ENCODE assay signal across 8 cellular contexts in genomic region chr2:64727013-64727767, GRCh38.
DNase-seq lines count a peak whose midpoint lies in the region; ATAC-seq and TF ChIP-seq lines count a peak whose summit lies in the region.

No MANE protein-coding gene starts in this region.

- H3K27ac Mint-ChIP-seq in CD14-positive monocyte: peak overlapping the region; percentile 88 to 97 (median 94)
- peak overlapping the region; percentile 91 for H3K27ac Mint-ChIP-seq in activated CD8-positive, alpha-beta T cell treated with anti-CD3 and anti-CD28 coated beads for 36 hours
- peak overlapping the region; percentile 95 for H3K27ac Mint-ChIP-seq in stimulated activated memory B cell treated with anti-CD40 and anti-IgM and Interleukin-4, amounts not matched to agents 10 μg/mL and 1 μg/mL and 100 μg/mL, for 72 hours

- DNase-seq in CD14-positive monocyte (ENCODE audit: low spot score) (no peak), posterior vena cava (ENCODE audit: low spot score) (no peak), activated gamma-delta T cell (lab: John Stamatoyannopoulos, UW) (no peak)
- no peak for DNase-seq in activated CD8-positive, alpha-beta T cell treated with anti-CD3 and anti-CD28 coated beads for 36 hours
- no peak for DNase-seq in effector CD8-positive, alpha-beta T cell (lab: John Stamatoyannopoulos, UW)

- POLR2A ChIA-PET in activated CD8-positive, alpha-beta T cell treated with anti-CD3 and anti-CD28 coated beads for 36 hours (lab: Charles Lee): interaction anchor here (0.9 to 6.0 kb wide), 8 partner anchors 9 to 104 kb away, joined by 3 to 40 read pairs (median 5); partner anchors contain the start of gene SERTAD2

- ATAC-seq in GM19328 (IDR thresholded peaks at IDR 0.05; ENCODE audit: unreplicated experiment): peak; percentile 72
- peak; percentile 88 for ATAC-seq in HG03342 (IDR thresholded peaks at IDR 0.05; ENCODE audit: unreplicated experiment)
- ATAC-seq in activated CD8-positive, alpha-beta T cell treated with anti-CD3 and anti-CD28 coated beads for 36 hours: peak; percentile 76
- peak; percentile 94 for ATAC-seq in stimulated activated memory B cell treated with anti-CD40 and anti-IgM and Interleukin-4, amounts not matched to agents 10 μg/mL and 1 μg/mL and 100 μg/mL, for 72 hours

- H3K27me3 Mint-ChIP-seq in CD14-positive monocyte (ENCODE audit: low read depth in 3 of 3): no peaks in the 10 kb centered on the region
- no peaks in the 10 kb centered on the region for H3K27me3 Mint-ChIP-seq in activated CD8-positive, alpha-beta T cell treated with anti-CD3 and anti-CD28 coated beads for 36 hours
- no peaks in the 10 kb centered on the region for H3K27me3 Mint-ChIP-seq in stimulated activated memory B cell treated with anti-CD40 and anti-IgM and Interleukin-4, amounts not matched to agents 10 μg/mL and 1 μg/mL and 100 μg/mL, for 72 hours

- peak overlapping the region; percentile 67 to 86 for H3K4me3 Mint-ChIP-seq in CD14-positive monocyte
- H3K4me3 Mint-ChIP-seq in activated CD8-positive, alpha-beta T cell treated with anti-CD3 and anti-CD28 coated beads for 36 hours: peak overlapping the region; percentile 44
- peak overlapping the region; percentile 74 for H3K4me3 Mint-ChIP-seq in stimulated activated memory B cell treated with anti-CD40 and anti-IgM and Interleukin-4, amounts not matched to agents 10 μg/mL and 1 μg/mL and 100 μg/mL, for 72 hours

- intact Hi-C loops in CD14-positive monocyte (cut with micrococcal nuclease) (no loop called here), posterior vena cava (cut with DNase I) (no loop called here)
- intact Hi-C loops in activated CD8-positive, alpha-beta T cell treated with anti-CD3 and anti-CD28 coated beads for 36 hours (cut with micrococcal nuclease): no loop called here

- H3K4me1 Mint-ChIP-seq in CD14-positive monocyte: peaks cover 45% of the 10 kb centered on the region
- peaks cover 60% of the 10 kb centered on the region for H3K4me1 Mint-ChIP-seq in activated CD8-positive, alpha-beta T cell treated with anti-CD3 and anti-CD28 coated beads for 36 hours (ENCODE audit: low read depth)
- H3K4me1 Mint-ChIP-seq in stimulated activated memory B cell treated with anti-CD40 and anti-IgM and Interleukin-4, amounts not matched to agents 10 μg/mL and 1 μg/mL and 100 μg/mL, for 72 hours: peaks cover 67% of the 10 kb centered on the region

- CTCF ChIA-PET in activated CD8-positive, alpha-beta T cell treated with anti-CD3 and anti-CD28 coated beads for 36 hours (lab: Charles Lee): interaction anchor here (0.9 to 4.0 kb wide), 20 partner anchors 10 to 140 kb away, joined by 3 to 15 read pairs (median 4); partner anchors contain the start of gene SERTAD2

- H3K36me3 Mint-ChIP-seq in CD14-positive monocyte: peaks cover 2 to 5% of the 10 kb centered on the region in 2 donors
- H3K36me3 Mint-ChIP-seq in activated CD8-positive, alpha-beta T cell treated with anti-CD3 and anti-CD28 coated beads for 36 hours (ENCODE audit: low read depth): peaks cover 7% of the 10 kb centered on the region
- no peaks in the 10 kb centered on the region for H3K36me3 Mint-ChIP-seq in stimulated activated memory B cell treated with anti-CD40 and anti-IgM and Interleukin-4, amounts not matched to agents 10 μg/mL and 1 μg/mL and 100 μg/mL, for 72 hours

- TF ChIP-seq CTCF in CD14-positive monocyte (IDR thresholded peaks at IDR 0.05): no peak
- no peak for TF ChIP-seq CTCF in activated CD8-positive, alpha-beta T cell treated with anti-CD3 and anti-CD28 coated beads for 36 hours (IDR thresholded peaks at IDR 0.05)

- no peaks in the 10 kb centered on the region for H3K9me3 Mint-ChIP-seq in CD14-positive monocyte
- H3K9me3 Mint-ChIP-seq in activated CD8-positive, alpha-beta T cell treated with anti-CD3 and anti-CD28 coated beads for 36 hours: no peaks in the 10 kb centered on the region
- no peaks in the 10 kb centered on the region for H3K9me3 Mint-ChIP-seq in stimulated activated memory B cell treated with anti-CD40 and anti-IgM and Interleukin-4, amounts not matched to agents 10 μg/mL and 1 μg/mL and 100 μg/mL, for 72 hours
